In genomic region chr12:28583771-28584261, GRCh38 we compare ENCODE assay signal across 11 cellular contexts.
DNase-seq lines count a peak whose midpoint lies in the region; ATAC-seq, FAIRE-seq and TF ChIP-seq lines count a peak whose summit lies in the region.
"Had no signal": no experiment of that assay in that cellular context is flagged by ENCODE, and none has a peak within 500 bp of the region (broad histone marks: within the 10 kb centered on the region; RNA-seq: fewer than 3 reads in every experiment).

No MANE protein-coding gene starts in this region.

- no peaks in the 10 kb centered on the region for H3K9me3 ChIP-seq in osteoblast (ENCODE audit: low read depth, low read length)

- no peak for TF ChIP-seq POLR2A in GM12892 (IDR thresholded peaks at IDR 0.05; ENCODE audit: low read depth, low read length)

- H3K27ac ChIP-seq in osteoblast (ENCODE audit: low read depth, low read length): peak overlapping the region; percentile 37

- no peaks in the 10 kb centered on the region for H3K4me1 Mint-ChIP-seq in WTC11
- H3K4me1 Mint-ChIP-seq: activated naive CD4-positive, alpha-beta T cell treated with anti-CD3 and anti-CD28 coated beads, Interleukin-2, amount 50 U/mL, for 24 hours had no signal

- H3K9me3 Mint-ChIP-seq in WTC11: peaks cover 10% of the 10 kb centered on the region
- H3K9me3 Mint-ChIP-seq: activated naive CD4-positive, alpha-beta T cell treated with anti-CD3 and anti-CD28 coated beads, Interleukin-2, amount 50 U/mL, for 24 hours had no signal

- CTCF ChIA-PET in WTC11 (lab: Charles Lee): interaction anchor here (0.6 to 1.2 kb wide), 3 partner anchors 289 to 1568 kb away, joined by 3 to 5 read pairs (median 3); no protein-coding TSS in a partner anchor

- peak overlapping the region; percentile 45 for H2AFZ ChIP-seq in osteoblast (ENCODE audit: low read length)

- TF ChIP-seq CTCF in WTC11 (IDR thresholded peaks at IDR 0.05): no peak
- peak; percentile 74 for TF ChIP-seq CTCF in osteoblast (IDR thresholded peaks at IDR 0.05; ENCODE audit: extremely low read depth, low read depth, low read length)

- H3K36me3 ChIP-seq in osteoblast (ENCODE audit: insufficient read depth, low read length): no peaks in the 10 kb centered on the region

- 0 out of 2 replicates have a peak overlapping the region, but pooled peaks have one; percentile 28 for H3K27ac Mint-ChIP-seq in WTC11
- H3K27ac Mint-ChIP-seq: activated naive CD4-positive, alpha-beta T cell treated with anti-CD3 and anti-CD28 coated beads, Interleukin-2, amount 50 U/mL, for 24 hours had no signal

- no peaks in the 10 kb centered on the region for H3K79me2 ChIP-seq in osteoblast (ENCODE audit: insufficient read depth, low read length)

- peaks cover 17% of the 10 kb centered on the region for H3K4me1 ChIP-seq in osteoblast (ENCODE audit: insufficient read depth, low read length)

- H3K4me2 ChIP-seq in osteoblast (ENCODE audit: insufficient read depth, low read length): peak overlapping the region; percentile 33

- H3K4me3 Mint-ChIP-seq in WTC11: no peak overlapping the region
- H3K4me3 Mint-ChIP-seq: activated naive CD4-positive, alpha-beta T cell treated with anti-CD3 and anti-CD28 coated beads, Interleukin-2, amount 50 U/mL, for 24 hours had no signal

- ATAC-seq in WTC11 (no peak), HG03521 (IDR thresholded peaks at IDR 0.05; ENCODE audit: unreplicated experiment) (no peak)

- FAIRE-seq in GM12892 (lab: Jason Lieb, UNC): no peak

- no peaks in the 10 kb centered on the region for H3K27me3 Mint-ChIP-seq in WTC11 (ENCODE audit: low read depth)
- H3K27me3 Mint-ChIP-seq: activated naive CD4-positive, alpha-beta T cell treated with anti-CD3 and anti-CD28 coated beads, Interleukin-2, amount 50 U/mL, for 24 hours had no signal

- H3K27me3 ChIP-seq in osteoblast (ENCODE audit: insufficient read depth, low read length): no peaks in the 10 kb centered on the region

- no peaks in the 10 kb centered on the region for H4K20me1 ChIP-seq in osteoblast (ENCODE audit: insufficient read depth, low read length)

- H3K36me3 Mint-ChIP-seq in WTC11: no peaks in the 10 kb centered on the region
- H3K36me3 Mint-ChIP-seq: activated naive CD4-positive, alpha-beta T cell treated with anti-CD3 and anti-CD28 coated beads, Interleukin-2, amount 50 U/mL, for 24 hours had no signal

- POLR2A ChIA-PET in WTC11 (lab: Charles Lee): no interaction called here

- DNase-seq in GM04504 (ENCODE audit: low read depth) (peak; percentile 33), NCI-H128 (lab: John Stamatoyannopoulos, UW; ENCODE audit: unreplicated experiment) (peak; percentile 19), WTC11 (ENCODE audit: low spot score) (no peak), osteoblast (ENCODE audit: insufficient read length, low spot score, missing footprints) (peak; percentile 72), NCI-H2029 treated with DMSO at 0.1 percent for 48 hours (lab: John Stamatoyannopoulos, UW) (no peak), GM12892 (ENCODE audit: insufficient read length) (no peak), DMS 273 (lab: John Stamatoyannopoulos, UW; ENCODE audit: unreplicated experiment) (no peak)
- DNase-seq: glutamatergic neuron, NCI-H1048 had no signal

- H3K4me3 ChIP-seq in osteoblast (ENCODE audit: insufficient read depth, low read length): no peak overlapping the region

TF ChIP-seq in WTC11, 78 proteins besides CTCF, POLR2A, EP300 and RAD21:
- TF ChIP-seq ZNF396 (CRISPR knock-in tag; IDR thresholded peaks at IDR 0.05; ENCODE audit: borderline replicate concordance): no peak
- TF ChIP-seq ETV6 (CRISPR knock-in tag; IDR thresholded peaks at IDR 0.05): no peak
- TF ChIP-seq ZMAT4 (CRISPR knock-in tag; IDR thresholded peaks at IDR 0.05): no peak
- TF ChIP-seq ZSCAN18 (CRISPR knock-in tag; IDR thresholded peaks at IDR 0.05): no peak
- TF ChIP-seq, protein P1, sequence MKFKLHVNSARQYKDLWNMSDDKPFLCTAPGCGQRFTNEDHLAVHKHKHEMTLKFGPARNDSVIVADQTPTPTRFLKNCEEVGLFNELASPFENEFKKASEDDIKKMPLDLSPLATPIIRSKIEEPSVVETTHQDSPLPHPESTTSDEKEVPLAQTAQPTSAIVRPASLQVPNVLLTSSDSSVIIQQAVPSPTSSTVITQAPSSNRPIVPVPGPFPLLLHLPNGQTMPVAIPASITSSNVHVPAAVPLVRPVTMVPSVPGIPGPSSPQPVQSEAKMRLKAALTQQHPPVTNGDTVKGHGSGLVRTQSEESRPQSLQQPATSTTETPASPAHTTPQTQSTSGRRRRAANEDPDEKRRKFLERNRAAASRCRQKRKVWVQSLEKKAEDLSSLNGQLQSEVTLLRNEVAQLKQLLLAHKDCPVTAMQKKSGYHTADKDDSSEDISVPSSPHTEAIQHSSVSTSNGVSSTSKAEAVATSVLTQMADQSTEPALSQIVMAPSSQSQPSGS (CRISPR knock-in tag; IDR thresholded peaks at IDR 0.05; ENCODE audit: borderline replicate concordance, low read depth): no peak
- no peak for TF ChIP-seq ZNF425 (CRISPR knock-in tag; conservative IDR thresholded peaks at IDR 0.05)
- no peak for TF ChIP-seq PRRX2 (CRISPR knock-in tag; IDR thresholded peaks at IDR 0.05)
- no peak for TF ChIP-seq MLX (CRISPR knock-in tag; IDR thresholded peaks at IDR 0.05)
- no peak for TF ChIP-seq JAZF1 (CRISPR knock-in tag; IDR thresholded peaks at IDR 0.05)
- no peak for TF ChIP-seq OVOL2 (CRISPR knock-in tag; IDR thresholded peaks at IDR 0.05; ENCODE audit: borderline replicate concordance)

Comparison
In these comparisons a context has a peak if more than half of its experiments do, and no peak if none do; other contexts are left out.
1. DNase-seq: peak in GM04504 (single experiment), NCI-H128 (single experiment) and osteoblast (single experiment); none in WTC11 (single experiment), NCI-H2029 treated with DMSO at 0.1 percent for 48 hours (single experiment), GM12892 (single experiment) and DMS 273 (single experiment).